In the genomic region with DNA sequence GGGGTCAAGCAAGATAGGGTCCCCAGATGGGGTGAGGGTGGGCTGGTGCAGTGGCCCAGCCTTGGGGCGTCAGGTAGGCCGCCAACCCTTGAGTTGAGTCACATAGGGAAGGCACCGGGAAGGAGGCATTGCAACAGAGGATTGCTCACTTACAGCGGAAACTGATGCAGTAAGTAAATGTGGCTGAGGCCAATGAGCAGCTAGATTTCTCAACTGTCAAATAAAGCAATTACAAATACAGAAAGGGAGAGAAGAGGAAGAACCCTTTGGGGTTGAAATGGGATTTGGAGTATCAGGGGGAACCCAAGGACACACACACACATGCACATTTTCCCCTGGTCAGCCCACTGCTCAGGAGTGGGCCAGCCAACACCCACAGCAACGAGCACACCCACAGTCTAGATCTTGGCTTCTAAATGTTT, we compare ENCODE assay signal across 11 cellular contexts. TPM values are rescaled to one million over a fixed set of nuclear protein-coding genes. Genes with fewer than 3 reads are reported as not detected.
DNase-seq lines count a peak whose midpoint lies in the region; ATAC-seq lines count a peak whose summit lies in the region.
"Had no signal": no experiment of that assay in that cellular context is flagged by ENCODE, and none has a peak within 500 bp of the region (broad histone marks: within the 10 kb centered on the region; RNA-seq: fewer than 3 reads in every experiment).

No MANE protein-coding gene starts in this region.

- peaks cover 69 to 85% of the 10 kb centered on the region in 2 donors for H3K4me1 Mint-ChIP-seq in natural killer cell treated with Interleukin-12 subunit alpha and Interleukin-12 subunit beta and Interleukin-15 and Interleukin-18, amount 100 ng/mL, for 72 hours (ENCODE audit: low read depth in 2 of 2)

- DNase-seq in Daoy (ENCODE audit: low read depth) (peak; percentile 23), NOMO-1 treated with DMSO at 0.1 percent for 48 hours (lab: John Stamatoyannopoulos, UW; ENCODE audit: unreplicated experiment) (peak; percentile 88), midbrain (lab: John Stamatoyannopoulos, UW) (no peak), NCI-H2107 treated with DMSO at 0.1 percent for 48 hours (lab: John Stamatoyannopoulos, UW; ENCODE audit: unreplicated experiment) (no peak), glomerular visceral epithelial cell (ENCODE audit: extremely low spot score) (no peak), NCI-H2227 treated with DMSO at 0.1 percent for 48 hours (lab: John Stamatoyannopoulos, UW) (no peak)
- DNase-seq in natural killer cell treated with Interleukin-12 subunit alpha and Interleukin-12 subunit beta and Interleukin-15 and Interleukin-18, amount 100 ng/mL, for 72 hours (ENCODE audit: low spot score), result no peak
- DNase-seq: activated gamma-delta T cell, naive B cell, NCI-H1436 had no signal

- H3K36me3 Mint-ChIP-seq in natural killer cell treated with Interleukin-12 subunit alpha and Interleukin-12 subunit beta and Interleukin-15 and Interleukin-18, amount 100 ng/mL, for 72 hours, result no peaks in the 10 kb centered on the region

- H3K27ac Mint-ChIP-seq in natural killer cell treated with Interleukin-12 subunit alpha and Interleukin-12 subunit beta and Interleukin-15 and Interleukin-18, amount 100 ng/mL, for 72 hours, result peak overlapping the region; percentile 33 to 94

- H3K9me3 Mint-ChIP-seq in natural killer cell treated with Interleukin-12 subunit alpha and Interleukin-12 subunit beta and Interleukin-15 and Interleukin-18, amount 100 ng/mL, for 72 hours, result no peaks in the 10 kb centered on the region

- H3K4me3 Mint-ChIP-seq in natural killer cell treated with Interleukin-12 subunit alpha and Interleukin-12 subunit beta and Interleukin-15 and Interleukin-18, amount 100 ng/mL, for 72 hours, result peak overlapping the region; percentile 0

- ATAC-seq in esophagus mucosa, result peak; percentile 96
- ATAC-seq in natural killer cell treated with Interleukin-12 subunit alpha and Interleukin-12 subunit beta and Interleukin-15 and Interleukin-18, amount 100 ng/mL, for 72 hours, result peak in 1 of 2 donors; percentile 34

- H3K27me3 Mint-ChIP-seq in natural killer cell treated with Interleukin-12 subunit alpha and Interleukin-12 subunit beta and Interleukin-15 and Interleukin-18, amount 100 ng/mL, for 72 hours, result no peaks in the 10 kb centered on the region
- H3K27me3 Mint-ChIP-seq: naive B cell had no signal

RNA-seq across cellular contexts. Expression of gene CHSY1, which starts 44.0 kb away (rescaled TPM):
- 26.6 and 29.0 TPM in 2 replicates for total RNA-seq in Daoy (2014; rRNA removed; shearing (Covaris generic))
- 10.0 TPM for total RNA-seq in esophagus mucosa
- 10 to 100 TPM; 91.2 to 93.3 TPM for total RNA-seq in natural killer cell treated with Interleukin-12 subunit alpha and Interleukin-12 subunit beta and Interleukin-15 and Interleukin-18, amount 100 ng/mL, for 72 hours

Comparison
In these comparisons a context has a peak if more than half of its experiments do, and no peak if none do; other contexts are left out.
1. DNase-seq: peak in Daoy (single experiment) and NOMO-1 treated with DMSO at 0.1 percent for 48 hours (single experiment); none in natural killer cell treated with Interleukin-12 subunit alpha and Interleukin-12 subunit beta and Interleukin-15 and Interleukin-18, amount 100 ng/mL, for 72 hours (single experiment), midbrain (single experiment), NCI-H2107 treated with DMSO at 0.1 percent for 48 hours (single experiment), glomerular visceral epithelial cell (single experiment) and NCI-H2227 treated with DMSO at 0.1 percent for 48 hours (single experiment).